In the genomic region with DNA sequence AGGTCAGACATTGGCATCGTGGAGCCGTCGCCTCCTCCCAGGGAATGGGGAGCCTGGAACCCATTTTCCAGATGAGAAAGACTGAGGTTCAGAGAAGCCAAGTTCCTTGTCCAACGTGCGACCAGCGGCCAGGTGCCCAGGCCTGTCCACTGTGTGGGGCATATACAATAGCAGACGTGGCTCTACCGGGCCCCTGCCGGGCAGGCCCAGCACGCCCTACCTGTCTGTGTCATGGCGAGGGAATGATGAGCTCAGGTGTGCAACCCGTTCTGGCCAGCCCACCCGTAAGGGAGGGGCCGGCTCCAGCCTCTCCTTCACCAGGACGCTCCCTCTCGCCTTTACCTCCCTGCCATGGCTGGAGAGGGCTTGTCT, we compare ENCODE assay signal across 14 cellular contexts. TPM values are rescaled to one million over a fixed set of nuclear protein-coding genes. Genes with fewer than 3 reads are reported as not detected.
A peak's percentile ranks its signal among the peaks of the same experiment; 100 is the strongest.
DNase-seq lines count a peak whose midpoint lies in the region; ATAC-seq and TF ChIP-seq lines count a peak whose summit lies in the region.
"Had no signal": no experiment of that assay in that cellular context is flagged by ENCODE, and none has a peak within 500 bp of the region (broad histone marks: within the 10 kb centered on the region; RNA-seq: fewer than 3 reads in every experiment).

No MANE protein-coding gene starts in this region.

- POLR2A ChIA-PET in CD4-positive, alpha-beta T cell (lab: Charles Lee) = no interaction called here

- peaks cover 30% of the 10 kb centered on the region for H3K4me1 Mint-ChIP-seq in CD4-positive, alpha-beta T cell (ENCODE audit: low read depth)

- peaks cover 4% of the 10 kb centered on the region for H3K27me3 ChIP-seq in CD4-positive, alpha-beta T cell (ENCODE audit: control insufficient read depth, insufficient read depth, low read length)
- no peaks in the 10 kb centered on the region for H3K27me3 ChIP-seq in muscle layer of duodenum (ENCODE audit: low read depth, low read length)

- H3K36me3 ChIP-seq in muscle layer of duodenum (ENCODE audit: control insufficient read depth in 1 of 2, insufficient read depth in 2 of 2, low read length in 2 of 2) = no peaks in the 10 kb centered on the region

- no peak overlapping the region for H3K27ac ChIP-seq in CD4-positive, alpha-beta T cell (ENCODE audit: low read depth, low read length)
- H3K27ac ChIP-seq in coronary artery = peak overlapping the region in 1 of 2 donors; percentile 83
- H3K27ac ChIP-seq in muscle layer of duodenum (ENCODE audit: low read length) = peak overlapping the region; percentile 39

- H3K27ac Mint-ChIP-seq in CD4-positive, alpha-beta T cell = peak overlapping the region; percentile 59

- H3K9me3 ChIP-seq in CD4-positive, alpha-beta T cell (ENCODE audit: control insufficient read depth, low read length) = no peaks in the 10 kb centered on the region
- H3K9me3 ChIP-seq in muscle layer of duodenum (ENCODE audit: control insufficient read depth in 1 of 2, low read length in 2 of 2) = no peaks in the 10 kb centered on the region

- DNase-seq in CD4-positive, alpha-beta T cell = no peak
- DNase-seq in Jurkat, Clone E6-1 (ENCODE audit: low read depth, low spot score) = no peak
- DNase-seq in coronary artery (ENCODE audit: low spot score) = no peak
- DNase-seq in stimulated activated CD4-positive, alpha-beta T cell treated with anti-CD3 and anti-CD28 coated beads, Interleukin-2, amount 100 ng/mL, for 48 hours = no peak
- DNase-seq in GDM1 (lab: John Stamatoyannopoulos, UW) = no peak
- DNase-seq: activated CD8-positive, alpha-beta memory T cell treated with anti-CD3 and anti-CD28 coated beads, Interleukin-2, amount 50 U/mL, for 4 hours; COR-L47; GOT3; NCI-H2081; SHP77 treated with DMSO at 0.1 percent for 48 hours had no signal

- peaks cover 3% of the 10 kb centered on the region for H3K9me3 Mint-ChIP-seq in CD4-positive, alpha-beta T cell

- intact Hi-C loops in CD4-positive, alpha-beta T cell (cut with DNase I, micrococcal nuclease) = no loop called here

- peaks cover 6% of the 10 kb centered on the region for H3K27me3 Mint-ChIP-seq in CD4-positive, alpha-beta T cell

- ATAC-seq in CD4-positive, alpha-beta T cell (ENCODE audit: poor library complexity) = no peak
- ATAC-seq in GM19023 (IDR thresholded peaks at IDR 0.05; ENCODE audit: unreplicated experiment) = no peak
- no peak for ATAC-seq in GM18909 (IDR thresholded peaks at IDR 0.05; ENCODE audit: poor library complexity, unreplicated experiment)

- H3K4me1 ChIP-seq in muscle layer of duodenum (ENCODE audit: control insufficient read depth in 1 of 2, insufficient read depth in 2 of 2, low read length in 2 of 2) = no peaks in the 10 kb centered on the region

- H3K36me3 Mint-ChIP-seq in CD4-positive, alpha-beta T cell (ENCODE audit: low read depth) = no peaks in the 10 kb centered on the region

- peak overlapping the region; percentile 86 for H3K4me3 ChIP-seq in Jurkat, Clone E6-1 (ENCODE audit: low read length)
- H3K4me3 ChIP-seq in coronary artery (peak overlapping the region; percentile 64), muscle layer of duodenum (ENCODE audit: low read depth in 1 of 2, low read length in 2 of 2) (peak overlapping the region; percentile 15 to 37)

- CTCF ChIA-PET in CD4-positive, alpha-beta T cell (lab: Charles Lee) = interaction anchor here (1.2 kb wide), 1 partner anchor 10 kb away, joined by 3 read pairs; no protein-coding TSS in a partner anchor

- no peak for TF ChIP-seq CTCF in CD4-positive, alpha-beta T cell (IDR thresholded peaks at IDR 0.05)
- TF ChIP-seq CTCF in coronary artery (IDR thresholded peaks at IDR 0.05) = no peak

- H3K4me3 Mint-ChIP-seq in CD4-positive, alpha-beta T cell = peak overlapping the region; percentile 63

RNA-seq across cellular contexts. Expression of a gene that starts 0.8 kb away (rescaled TPM):
- 10 to 100 TPM; 12.1 to 14.9 TPM for total RNA-seq in CD4-positive, alpha-beta T cell
- 53.0 TPM for polyA plus RNA-seq in Jurkat, Clone E6-1 (2012; ENCODE audit: insufficient read depth, insufficient read length)

RNA-seq across cellular contexts. Expression of a gene that starts 41.9 kb away (rescaled TPM):
- 10 to 100 TPM; 70.2 to 73.7 TPM for total RNA-seq in CD4-positive, alpha-beta T cell
- polyA plus RNA-seq in Jurkat, Clone E6-1 (2012; ENCODE audit: insufficient read depth, insufficient read length) = not detected
- total RNA-seq: temporal lobe had no signal

RNA-seq across cellular contexts. Expression of a gene that starts 42.5 kb away (rescaled TPM):
- total RNA-seq in CD4-positive, alpha-beta T cell = 1 to 10 TPM; 2.6 to 3.4 TPM
- polyA plus RNA-seq in Jurkat, Clone E6-1 (2012; ENCODE audit: insufficient read depth, insufficient read length) = 1.2 TPM

RNA-seq across cellular contexts. Expression of a gene that starts 49.1 kb away (rescaled TPM):
- total RNA-seq in CD4-positive, alpha-beta T cell = 10 to 100 TPM; 49.6 to 51.9 TPM
- 65.8 TPM for polyA plus RNA-seq in Jurkat, Clone E6-1 (2012; ENCODE audit: insufficient read depth, insufficient read length)

Comparison
In these comparisons a context has a peak if more than half of its experiments do, and no peak if none do; other contexts are left out.
1. H3K4me3 ChIP-seq: peak in every context shown above with its lines; median percentile 86 in Jurkat, Clone E6-1; 64 in coronary artery; 26 in muscle layer of duodenum.